8 cellular contexts compared by ENCODE assay signal in genomic region chr1:148526587-148526986, GRCh38. TPM values are rescaled to one million over a fixed set of nuclear protein-coding genes. Genes with fewer than 3 reads are reported as not detected.
"Had no signal": no experiment of that assay in that cellular context is flagged by ENCODE, and none has a peak within 500 bp of the region (broad histone marks: within the 10 kb centered on the region; RNA-seq: fewer than 3 reads in every experiment).

No MANE protein-coding gene starts in this region.

RNA-seq across cellular contexts. Expression of gene PPIAL4G, which starts 43.5 kb away (rescaled TPM):
- total RNA-seq: activated naive CD8-positive, alpha-beta T cell treated with anti-CD3 and anti-CD28 coated beads for 36 hours; activated T-cell treated with anti-CD3 and anti-CD28 coated beads, Interleukin-2, amount 50 U/mL, for 4 hours; activated T-helper 1 cell treated with anti-CD3 and anti-CD28 coated beads, Interleukin-12 subunit alpha, Interleukin-12 subunit beta, Interleukin-2, Interleukin-4 antibody, amounts not matched to agents 30 ng/mL and 10 ng/mL and 1 ng/mL, durations not matched to agents 14 hours and 24 hours and 36 hours; adrenal gland; astrocyte; body of pancreas; cardiac septum; WTC11 had no signal
